ENCODE assay signal across 15 cellular contexts in genomic region chr14:61381589-61381988, GRCh38.
DNase-seq lines count a peak whose midpoint lies in the region; TF ChIP-seq lines count a peak whose summit lies in the region.
"Had no signal": no experiment of that assay in that cellular context is flagged by ENCODE, and none has a peak within 500 bp of the region (broad histone marks: within the 10 kb centered on the region; RNA-seq: fewer than 3 reads in every experiment).

No MANE protein-coding gene starts in this region.

- peaks cover 12% of the 10 kb centered on the region; the same call in 1 of the 2 replicates for H3F3A ChIP-seq in PC-9 (ENCODE audit: insufficient read depth, low read depth)

- H3K9me3 Mint-ChIP-seq in activated naive CD4-positive, alpha-beta T cell treated with anti-CD3 and anti-CD28 coated beads, Interleukin-2, amount 50 U/mL, for 24 hours, result peaks cover 5% of the 10 kb centered on the region
- H3K9me3 Mint-ChIP-seq in glutamatergic neuron (ENCODE audit: unreplicated experiment) (peaks cover 4% of the 10 kb centered on the region), type B pancreatic cell (peaks cover under 1% of the 10 kb centered on the region)

- H3K4me1 ChIP-seq in PC-9 (replicated peaks; ENCODE audit: insufficient read depth), result peaks cover 54% of the 10 kb centered on the region
- peaks cover 13% of the 10 kb centered on the region for H3K4me1 ChIP-seq in suprapubic skin

- H3K36me3 Mint-ChIP-seq in activated naive CD4-positive, alpha-beta T cell treated with anti-CD3 and anti-CD28 coated beads, Interleukin-2, amount 50 U/mL, for 24 hours, result peaks cover 31% of the 10 kb centered on the region
- H3K36me3 Mint-ChIP-seq in glutamatergic neuron (ENCODE audit: unreplicated experiment), result peaks cover 12% of the 10 kb centered on the region
- no peaks in the 10 kb centered on the region for H3K36me3 Mint-ChIP-seq in type B pancreatic cell

- H2AFZ ChIP-seq in PC-9, result no peak overlapping the region

- no peaks in the 10 kb centered on the region for H4K20me1 ChIP-seq in PC-9 (ENCODE audit: insufficient read depth)

- peak overlapping the region; percentile 28 for H3K4me2 ChIP-seq in PC-9
- H3K4me2 ChIP-seq: SK-N-SH had no signal

- WGBS in suprapubic skin, result 49% methylated on average over 7 of the region's 9 CpGs

- no peak for TF ChIP-seq POLR2A in suprapubic skin (IDR thresholded peaks at IDR 0.05)

- H3K9me3 ChIP-seq in PC-9 (ENCODE audit: insufficient read depth, low read depth) (no peaks in the 10 kb centered on the region), suprapubic skin (peaks cover under 1% of the 10 kb centered on the region)
- H3K9me3 ChIP-seq: SK-N-SH had no signal

- no TSS peak for BruUV-seq in PC-9 (replicated peaks; lab: Mats Ljungman, UMichigan)

- CTCF ChIA-PET in PC-9 (lab: Charles Lee), result interaction anchor here (0.6 kb wide), 1 partner anchor 14 kb away, joined by 4 read pairs; no protein-coding TSS in a partner anchor

- intact Hi-C loops in PC-9 (cut with micrococcal nuclease; ENCODE audit: unreplicated experiment), result loop anchor here (1.0 to 2.0 kb wide), 4 partner anchors 25 to 85 kb away; partner anchors contain the start of gene PRKCH

- peaks cover 63% of the 10 kb centered on the region for H3K4me1 Mint-ChIP-seq in activated naive CD4-positive, alpha-beta T cell treated with anti-CD3 and anti-CD28 coated beads, Interleukin-2, amount 50 U/mL, for 24 hours
- peaks cover 10% of the 10 kb centered on the region for H3K4me1 Mint-ChIP-seq in glutamatergic neuron (ENCODE audit: low read depth, unreplicated experiment)
- H3K4me1 Mint-ChIP-seq in type B pancreatic cell (ENCODE audit: unreplicated experiment), result peaks cover 7% of the 10 kb centered on the region
- H3K4me1 Mint-ChIP-seq: immature natural killer cell had no signal

- peak overlapping the region; percentile 93 for H3K27ac Mint-ChIP-seq in activated naive CD4-positive, alpha-beta T cell treated with anti-CD3 and anti-CD28 coated beads, Interleukin-2, amount 50 U/mL, for 24 hours
- H3K27ac Mint-ChIP-seq in glutamatergic neuron (ENCODE audit: unreplicated experiment), result peak overlapping the region; percentile 44
- H3K27ac Mint-ChIP-seq in type B pancreatic cell, result peak overlapping the region; percentile 20

- no peak for TF ChIP-seq CTCF in PC-9 (conservative IDR thresholded peaks at IDR 0.05)
- no peak for TF ChIP-seq CTCF in glutamatergic neuron (IDR thresholded peaks at IDR 0.05; ENCODE audit: partially characterized antibody, unreplicated experiment)
- no peak for TF ChIP-seq CTCF in type B pancreatic cell (conservative IDR thresholded peaks at IDR 0.05)
- TF ChIP-seq CTCF in suprapubic skin (IDR thresholded peaks at IDR 0.05), result no peak

- peaks cover 91% of the 10 kb centered on the region for H3K79me2 ChIP-seq in PC-9 (ENCODE audit: low read depth)

- peak overlapping the region; percentile 8 for H3K4me3 Mint-ChIP-seq in activated naive CD4-positive, alpha-beta T cell treated with anti-CD3 and anti-CD28 coated beads, Interleukin-2, amount 50 U/mL, for 24 hours
- H3K4me3 Mint-ChIP-seq in glutamatergic neuron (ENCODE audit: unreplicated experiment), result no peak overlapping the region
- H3K4me3 Mint-ChIP-seq in type B pancreatic cell, result no peak overlapping the region

- H3K27ac ChIP-seq in PC-9 (peak overlapping the region; percentile 36), suprapubic skin (no peak overlapping the region)
- H3K27ac ChIP-seq: WERI-Rb-1 had no signal

- H3K27me3 Mint-ChIP-seq in activated naive CD4-positive, alpha-beta T cell treated with anti-CD3 and anti-CD28 coated beads, Interleukin-2, amount 50 U/mL, for 24 hours, result no peaks in the 10 kb centered on the region
- H3K27me3 Mint-ChIP-seq in glutamatergic neuron (ENCODE audit: unreplicated experiment) (no peaks in the 10 kb centered on the region), type B pancreatic cell (no peaks in the 10 kb centered on the region)

- H3K4me3 ChIP-seq in PC-9 (no peak overlapping the region), suprapubic skin (no peak overlapping the region)

- no peak for TF ChIP-seq EP300 in suprapubic skin (IDR thresholded peaks at IDR 0.05)

- H3K9me2 ChIP-seq in PC-9 (ENCODE audit: insufficient read depth), result no peaks in the 10 kb centered on the region
- H3K9me2 ChIP-seq: SK-N-SH had no signal

- H3K36me3 ChIP-seq in PC-9 (ENCODE audit: low read depth), result no peaks in the 10 kb centered on the region
- H3K36me3 ChIP-seq in suprapubic skin, result no peaks in the 10 kb centered on the region
- H3K36me3 ChIP-seq: WERI-Rb-1 had no signal

- DNase-seq in activated naive CD4-positive, alpha-beta T cell treated with anti-CD3 and anti-CD28 coated beads, Interleukin-2, amount 50 U/mL, for 16 hours, result no peak
- DNase-seq in PC-9 (peak; percentile 61 to 73), glutamatergic neuron (peak; percentile 36), type B pancreatic cell (ENCODE audit: extremely low spot score, unreplicated experiment) (no peak), COLO829 (ENCODE audit: low spot score) (no peak), suprapubic skin (ENCODE audit: low spot score in 2 of 2) (no peak), NCI-H1092 treated with DMSO at 0.1 percent for 48 hours (lab: John Stamatoyannopoulos, UW) (no peak)
- DNase-seq: DMS53, foreskin fibroblast, KG1, NCI-H2029 treated with DMSO at 0.1 percent for 48 hours, SK-N-SH, WERI-Rb-1 had no signal

- H3K27me3 ChIP-seq in PC-9 (ENCODE audit: insufficient read depth, low read depth), result no peaks in the 10 kb centered on the region
- H3K27me3 ChIP-seq in suprapubic skin, result no peaks in the 10 kb centered on the region

- POLR2A ChIA-PET in PC-9 (lab: Charles Lee; ENCODE audit: unreplicated experiment), result interaction anchor here (0.5 kb wide), 1 partner anchor 13 kb away, joined by 5 read pairs; no protein-coding TSS in a partner anchor

Comparison
In these comparisons a context has a peak if more than half of its experiments do, and no peak if none do; other contexts are left out.
1. H3K27ac Mint-ChIP-seq: peak in every context shown above with its lines; median percentile 93 in activated naive CD4-positive, alpha-beta T cell treated with anti-CD3 and anti-CD28 coated beads, Interleukin-2, amount 50 U/mL, for 24 hours; 44 in glutamatergic neuron; 20 in type B pancreatic cell.
2. DNase-seq: peak in PC-9 (2 of 2) and glutamatergic neuron (single experiment); none in activated naive CD4-positive, alpha-beta T cell treated with anti-CD3 and anti-CD28 coated beads, Interleukin-2, amount 50 U/mL, for 16 hours (single experiment), type B pancreatic cell (single experiment), COLO829 (single experiment), suprapubic skin (0 of 2) and NCI-H1092 treated with DMSO at 0.1 percent for 48 hours (single experiment).